ENCODE assay signal across 8 cellular contexts in the genomic region with DNA sequence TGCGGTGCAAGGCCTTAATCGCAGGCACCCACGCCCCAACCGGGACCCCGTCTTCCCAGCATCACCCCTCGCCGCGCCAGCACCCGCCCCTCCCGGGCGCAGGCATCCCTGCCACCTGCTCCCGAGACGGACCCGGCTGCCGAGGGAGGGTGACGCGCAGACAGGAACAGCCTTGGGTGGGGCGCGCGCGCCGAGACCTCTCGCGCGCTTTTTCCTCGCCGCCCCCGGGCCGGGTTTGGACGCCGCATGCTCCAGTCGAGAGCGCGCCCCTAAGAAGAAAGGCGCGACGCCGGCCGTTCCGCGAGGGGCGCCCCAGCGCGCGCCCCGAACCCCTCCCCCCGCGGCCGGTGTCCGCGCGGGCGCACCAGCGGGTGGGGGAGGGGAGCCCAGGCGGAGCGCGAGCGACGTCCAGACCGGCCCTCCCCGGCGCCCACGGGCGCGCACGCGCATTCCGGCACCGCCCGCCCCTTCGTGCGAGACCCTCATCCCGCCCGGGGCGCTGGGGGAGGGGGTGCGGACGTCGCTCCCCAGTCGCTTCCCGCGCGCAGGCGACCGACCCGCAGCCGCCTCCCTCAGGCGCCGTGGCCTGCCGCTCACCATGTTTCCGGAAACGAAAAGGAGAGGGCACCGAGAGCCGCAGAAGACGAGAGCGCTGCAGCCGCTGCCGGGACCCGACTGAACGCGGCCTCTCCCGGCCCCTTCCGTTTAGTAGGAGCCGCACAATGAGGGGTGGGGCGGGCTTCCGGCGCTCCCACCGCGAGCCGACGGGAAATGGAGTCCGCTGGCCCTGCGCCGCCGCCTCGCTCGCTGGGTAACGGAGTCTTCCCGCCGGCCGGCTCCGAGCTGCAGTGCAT. TPM values are rescaled to one million over a fixed set of nuclear protein-coding genes. Genes with fewer than 3 reads are reported as not detected.
DNase-seq lines count a peak whose midpoint lies in the region; ATAC-seq lines count a peak whose summit lies in the region.

A gene (minus strand): TSS at position 681 of the 854 bp plus-strand sequence. CDS start 81 bp downstream, at position 600.

- ATAC-seq in CD4-positive, CD25-positive, alpha-beta regulatory T cell (ENCODE audit: low read depth in 2 of 2), result peak; percentile 73 to 78
- ATAC-seq in GM19455 (IDR thresholded peaks at IDR 0.05; ENCODE audit: unreplicated experiment) (peak; percentile 45), memory B cell (ENCODE audit: low read depth) (peak; percentile 66)

- POLR2A ChIA-PET in activated CD8-positive, alpha-beta memory T cell treated with anti-CD3 and anti-CD28 coated beads for 36 hours (lab: Charles Lee), result interaction anchor here (0.5 to 3.0 kb wide), 8 partner anchors 14 to 154 kb away, joined by 3 to 44 read pairs (median 4); a partner anchor contains a TSS

- peak; percentile 96 to 99 (median 97) for DNase-seq in CD4-positive, CD25-positive, alpha-beta regulatory T cell
- DNase-seq in HPDE6-E6E7 (ENCODE audit: extremely low spot score), result peak; percentile 85
- peak; percentile 97 for DNase-seq in NOMO-1 treated with DMSO at 0.1 percent for 48 hours (lab: John Stamatoyannopoulos, UW; ENCODE audit: unreplicated experiment)
- DNase-seq in effector CD8-positive, alpha-beta T cell (lab: John Stamatoyannopoulos, UW), result peak; percentile 95
- peak; percentile 88 to 95 for DNase-seq in memory B cell (ENCODE audit: low spot score in 2 of 2)
- peak; percentile 94 for DNase-seq in stimulated activated CD8-positive, alpha-beta memory T cell treated with anti-CD3 and anti-CD28 coated beads, Interleukin-12 subunit alpha, Interleukin-12 subunit beta, amount 100 ng/mL, for 1 hour (ENCODE audit: low read depth)

- H3K9me3 Mint-ChIP-seq in CD4-positive, CD25-positive, alpha-beta regulatory T cell, result peaks cover 0 to 2% (median 0%) of the 10 kb centered on the region in 7 donors
- H3K9me3 Mint-ChIP-seq in memory B cell, result no peaks in the 10 kb centered on the region

- CTCF ChIA-PET in activated CD8-positive, alpha-beta memory T cell treated with anti-CD3 and anti-CD28 coated beads for 36 hours (lab: Charles Lee), result interaction anchor here (0.6 to 8.1 kb wide), 4 partner anchors 14 to 145 kb away, joined by 3 to 163 read pairs (median 16); a partner anchor contains a TSS

- H3K27ac ChIP-seq in CD4-positive, CD25-positive, alpha-beta regulatory T cell (ENCODE audit: insufficient read depth, low read length, poor library complexity, severe bottlenecking), result peak within 1 kb of the TSS; percentile 95

- no peaks in the 10 kb centered on the region for H3K9me3 ChIP-seq in CD4-positive, CD25-positive, alpha-beta regulatory T cell (ENCODE audit: control insufficient read depth in 2 of 2, low read length in 2 of 2)

- H3K27me3 Mint-ChIP-seq in CD4-positive, CD25-positive, alpha-beta regulatory T cell, result peaks cover 7% of the 10 kb centered on the region
- H3K27me3 Mint-ChIP-seq in memory B cell, result no peaks in the 10 kb centered on the region

- H3K36me3 ChIP-seq in CD4-positive, CD25-positive, alpha-beta regulatory T cell (ENCODE audit: control insufficient read depth, insufficient read depth, low read length), result peaks cover 43% of the 10 kb centered on the region

- peaks cover 3 to 66% (median 42%) of the 10 kb centered on the region in 4 donors for H3K4me1 Mint-ChIP-seq in CD4-positive, CD25-positive, alpha-beta regulatory T cell
- peaks cover 39% of the 10 kb centered on the region for H3K4me1 Mint-ChIP-seq in memory B cell

- H3K27me3 ChIP-seq in CD4-positive, CD25-positive, alpha-beta regulatory T cell (ENCODE audit: control insufficient read depth, insufficient read depth, low read length), result no peaks in the 10 kb centered on the region

- peak within 1 kb of the TSS; percentile 86 to 98 (median 96) for H3K27ac Mint-ChIP-seq in CD4-positive, CD25-positive, alpha-beta regulatory T cell
- H3K27ac Mint-ChIP-seq in memory B cell, result peak within 1 kb of the TSS; percentile 91

- H3K4me3 Mint-ChIP-seq in CD4-positive, CD25-positive, alpha-beta regulatory T cell, result peak within 1 kb of the TSS; percentile 94 to 99 (median 96)
- peak within 1 kb of the TSS; percentile 95 for H3K4me3 Mint-ChIP-seq in memory B cell

- H3K4me3 ChIP-seq in CD4-positive, CD25-positive, alpha-beta regulatory T cell (ENCODE audit: low read depth, low read length), result peak within 1 kb of the TSS; percentile 95

- peaks cover 33% of the 10 kb centered on the region for H3K36me3 Mint-ChIP-seq in CD4-positive, CD25-positive, alpha-beta regulatory T cell
- H3K36me3 Mint-ChIP-seq in memory B cell, result peaks cover 18% of the 10 kb centered on the region

- H3K4me1 ChIP-seq in CD4-positive, CD25-positive, alpha-beta regulatory T cell (ENCODE audit: control insufficient read depth, insufficient read depth, low read length, poor library complexity, severe bottlenecking), result peaks cover 75% of the 10 kb centered on the region

RNA-seq across cellular contexts. Expression of the gene that starts here (rescaled TPM):
- total RNA-seq in CD4-positive, CD25-positive, alpha-beta regulatory T cell, result 737 TPM
- 1,000 to 10,000 TPM; 2,250 to 3,209 (median 2,591) TPM for polyA plus RNA-seq in CD4-positive, CD25-positive, alpha-beta regulatory T cell
- total RNA-seq in activated CD8-positive, alpha-beta memory T cell treated with anti-CD3 and anti-CD28 coated beads for 36 hours, result 1,000 to 10,000 TPM; 1,167 to 1,207 TPM

Comparison
In these comparisons a context has a peak if more than half of its experiments do, and no peak if none do; other contexts are left out.
1. Peak in every context shown above with its lines: DNase-seq, ATAC-seq, H3K4me3 ChIP-seq and H3K27ac ChIP-seq.